11 cellular contexts compared by ENCODE assay signal in genomic region chr18:36149514-36150289, GRCh38. TPM values are rescaled to one million over a fixed set of nuclear protein-coding genes. Genes with fewer than 3 reads are reported as not detected.
DNase-seq lines count a peak whose midpoint lies in the region; ATAC-seq and TF ChIP-seq lines count a peak whose summit lies in the region.
"Had no signal": no experiment of that assay in that cellular context is flagged by ENCODE, and none has a peak within 500 bp of the region (broad histone marks: within the 10 kb centered on the region; RNA-seq: fewer than 3 reads in every experiment).

No MANE protein-coding gene starts in this region.

- H3K4me3 ChIP-seq in BLaER1 (no peak overlapping the region), stomach (no peak overlapping the region)
- H3K4me3 ChIP-seq: colonic mucosa had no signal

- H3K36me3 ChIP-seq in BLaER1 (peaks cover 100% of the 10 kb centered on the region), stomach (peaks cover 19 to 100% (median 99%) of the 10 kb centered on the region in 4 donors)

- intact Hi-C loops in stomach (cut with DNase I; ENCODE audit: low total_unique reads), result no loop called here

- no peak for TF ChIP-seq EP300 in stomach (IDR thresholded peaks at IDR 0.05)

- H3K9me3 ChIP-seq in BLaER1, result no peaks in the 10 kb centered on the region
- no peaks in the 10 kb centered on the region for H3K9me3 ChIP-seq in stomach
- H3K9me3 ChIP-seq: colonic mucosa had no signal

- no peak for TF ChIP-seq CTCF in stomach (IDR thresholded peaks at IDR 0.05)

- H3K27ac ChIP-seq in BLaER1 (no peak overlapping the region), stomach (no peak overlapping the region)
- H3K27ac ChIP-seq: colonic mucosa had no signal

- H3K4me1 ChIP-seq in BLaER1 (peaks cover 9% of the 10 kb centered on the region; the same call in 1 of the 2 replicates), stomach (no peaks in the 10 kb centered on the region)
- H3K4me1 ChIP-seq: colonic mucosa had no signal

- no peak overlapping the region for H3K9ac ChIP-seq in BLaER1

- no peak for TF ChIP-seq POLR2A in stomach (IDR thresholded peaks at IDR 0.05)

- 0 out of 2 replicates have a peak overlapping the region, but pooled peaks have one; percentile 11 for H3K4me2 ChIP-seq in BLaER1

- H4K20me1 ChIP-seq in BLaER1, result peaks cover 21% of the 10 kb centered on the region; the same call in 1 of the 2 replicates

- H3K27me3 ChIP-seq in BLaER1 (no peaks in the 10 kb centered on the region), stomach (no peaks in the 10 kb centered on the region)
- H3K27me3 ChIP-seq: colonic mucosa had no signal

- DNase-seq in RKO (ENCODE audit: low spot score) (no peak), NCI-H2227 treated with DMSO at 0.1 percent for 48 hours (lab: John Stamatoyannopoulos, UW) (no peak), stomach (no peak)
- DNase-seq in stimulated activated CD4-positive, alpha-beta T cell treated with anti-CD3 and anti-CD28 coated beads, Interleukin-4, amount 100 ng/mL, for 4 hours, result no peak
- DNase-seq: activated T-cell treated with anti-CD3 and anti-CD28 coated beads, Interleukin-2, amount 50 U/mL, for 48 hours; colonic mucosa; NCI-H1436 treated with DMSO at 0.1 percent for 48 hours had no signal

- peak; percentile 92 for ATAC-seq in GM19023 (IDR thresholded peaks at IDR 0.05; ENCODE audit: unreplicated experiment)
- peak; percentile 93 for ATAC-seq in HG02588 (IDR thresholded peaks at IDR 0.05; ENCODE audit: unreplicated experiment)
- ATAC-seq in HG03460 (IDR thresholded peaks at IDR 0.05; ENCODE audit: unreplicated experiment), result peak; percentile 94

- 90 to 97% (median 94%) methylated on average over 5 of the region's 5 CpGs for WGBS in stomach, 5 donors

RNA-seq across cellular contexts. Expression of gene ELP2, which starts 20.0 kb away (rescaled TPM):
- total RNA-seq in stomach, result 100 to 1,000 TPM in 2 of 5 donors, 10 to 100 TPM in 3; 24.1 to 278 (median 87.5) TPM
- 10 to 100 TPM; 55.8 to 69.2 (median 56.5) TPM for polyA plus RNA-seq in stomach

RNA-seq across cellular contexts. Expression of gene SLC39A6, which starts 20.6 kb away (rescaled TPM):
- total RNA-seq in stomach, result 10 to 100 TPM in 4 of 5 donors, 1 to 10 TPM in 1; 5.3 to 33.9 (median 22.6) TPM
- 1 to 10 TPM; 4.0 to 7.7 (median 6.5) TPM for polyA plus RNA-seq in stomach

RNA-seq across cellular contexts. Expression of gene MOCOS, which starts 37.6 kb away (rescaled TPM):
- 1 to 10 TPM in 4 of 5 donors, under 1 TPM in 1; 0.45 to 4.1 (median 1.5) TPM for total RNA-seq in stomach
- 1 to 10 TPM; 2.5 to 4.6 (median 2.9) TPM for polyA plus RNA-seq in stomach
